Comparison of ENCODE assay signal across 8 cellular contexts in the genomic region with DNA sequence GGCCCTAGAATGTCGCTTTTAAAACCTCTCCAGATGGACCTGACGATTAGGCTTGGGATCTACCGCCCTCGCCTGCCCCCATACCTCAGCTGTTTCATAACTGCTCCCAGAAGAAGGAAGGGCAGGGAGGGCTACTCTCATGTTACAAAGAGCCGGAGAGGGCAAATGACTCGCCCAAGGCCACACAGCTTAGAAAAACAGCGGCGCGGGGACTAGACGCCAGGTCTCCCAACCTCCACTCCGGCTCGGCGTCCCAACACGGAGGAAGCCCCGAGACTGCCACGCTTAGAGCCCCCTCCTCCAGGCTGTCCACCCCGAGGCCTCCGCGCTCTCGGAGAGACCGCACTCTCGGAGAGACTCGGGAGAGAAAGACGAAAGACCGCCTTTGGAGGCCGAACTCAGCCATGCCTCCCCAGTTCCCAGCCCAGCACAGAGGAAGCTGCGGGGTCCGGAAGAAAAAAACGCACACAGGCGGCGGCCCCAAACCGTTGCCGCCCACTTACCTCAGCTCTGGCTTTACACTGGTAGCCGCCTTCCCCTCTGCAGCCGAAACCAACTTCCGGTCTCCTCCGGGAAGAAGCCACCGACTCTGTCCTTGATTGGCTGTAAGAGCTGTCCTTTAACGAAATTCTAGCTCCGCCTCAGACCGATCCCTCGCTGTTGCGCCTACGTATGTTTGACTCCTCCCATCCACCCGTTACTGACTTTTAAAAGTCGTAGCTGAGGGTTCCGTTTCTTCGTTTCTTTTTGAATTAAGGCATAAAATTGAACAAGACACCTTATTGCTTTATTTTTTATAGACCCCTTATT. TPM values are rescaled to one million over a fixed set of nuclear protein-coding genes. Genes with fewer than 3 reads are reported as not detected.
DNase-seq lines count a peak whose midpoint lies in the region; ATAC-seq lines count a peak whose summit lies in the region.

A gene with protein sequence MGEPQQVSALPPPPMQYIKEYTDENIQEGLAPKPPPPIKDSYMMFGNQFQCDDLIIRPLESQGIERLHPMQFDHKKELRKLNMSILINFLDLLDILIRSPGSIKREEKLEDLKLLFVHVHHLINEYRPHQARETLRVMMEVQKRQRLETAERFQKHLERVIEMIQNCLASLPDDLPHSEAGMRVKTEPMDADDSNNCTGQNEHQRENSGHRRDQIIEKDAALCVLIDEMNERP (minus strand): TSS at position 549 of the 810 bp plus-strand sequence. CDS start 3,434 bp downstream, outside the sequence.

- peaks cover 0 to 37% (median 2%) of the 10 kb centered on the region in 3 donors for H3K36me3 Mint-ChIP-seq in CD8-positive, alpha-beta memory T cell

- no peaks in the 10 kb centered on the region for H3K27me3 Mint-ChIP-seq in CD8-positive, alpha-beta memory T cell

- H3K27me3 ChIP-seq in CD8-positive, alpha-beta memory T cell (ENCODE audit: insufficient read depth, low read length, poor library complexity, severe bottlenecking): no peaks in the 10 kb centered on the region
- no peaks in the 10 kb centered on the region for H3K27me3 ChIP-seq in effector memory CD4-positive, alpha-beta T cell (replicated peaks; ENCODE audit: control insufficient read depth, insufficient read depth, low read length, poor library complexity, severe bottlenecking)

- peak within 1 kb of the TSS; percentile 92 for H3K27ac ChIP-seq in CD8-positive, alpha-beta memory T cell (ENCODE audit: low read depth, low read length)
- H3K27ac ChIP-seq in effector memory CD4-positive, alpha-beta T cell (ENCODE audit: insufficient read depth, low read length, poor library complexity, severe bottlenecking): peak within 1 kb of the TSS; percentile 90

- peaks cover 23% of the 10 kb centered on the region for H3K4me1 ChIP-seq in CD8-positive, alpha-beta memory T cell (ENCODE audit: insufficient read depth, low read length)
- H3K4me1 ChIP-seq in effector memory CD4-positive, alpha-beta T cell (ENCODE audit: control insufficient read depth, insufficient read depth, low read length, poor library complexity, severe bottlenecking): peaks cover 5% of the 10 kb centered on the region

- H3K4me1 Mint-ChIP-seq in CD8-positive, alpha-beta memory T cell: peaks cover 32 to 54% (median 49%) of the 10 kb centered on the region in 3 donors

- peak within 1 kb of the TSS; percentile 93 to 100 (median 98) for H3K27ac Mint-ChIP-seq in CD8-positive, alpha-beta memory T cell

- H3K4me3 ChIP-seq in CD8-positive, alpha-beta memory T cell (ENCODE audit: low read length): peak within 1 kb of the TSS; percentile 84
- peak within 1 kb of the TSS; percentile 85 for H3K4me3 ChIP-seq in effector memory CD4-positive, alpha-beta T cell (ENCODE audit: insufficient read depth, low read depth, low read length, poor library complexity, severe bottlenecking)

- peak; percentile 85 to 97 (median 95) for DNase-seq in CD8-positive, alpha-beta memory T cell
- DNase-seq in HS-5 (ENCODE audit: low read depth) (peak; percentile 98), medulla oblongata (ENCODE audit: extremely low spot score) (peak; percentile 99)
- DNase-seq in NK-92 treated with Interleukin-12 subunit alpha and Interleukin-12 subunit beta, amount 100 ng/mL, for 24 hours (lab: John Stamatoyannopoulos, UW): peak; percentile 94
- DNase-seq in activated CD8-positive, alpha-beta memory T cell treated with anti-CD3 and anti-CD28 coated beads for 24 hours: peak; percentile 90
- DNase-seq in effector memory CD4-positive, alpha-beta T cell: peak; percentile 90 to 92 (median 90)
- DNase-seq in stimulated activated CD8-positive, alpha-beta memory T cell treated with anti-CD3 and anti-CD28 coated beads, Interleukin-12 subunit alpha, Interleukin-12 subunit beta, amount 100 ng/mL, for 1 hour (ENCODE audit: low read depth): peak; percentile 84

- POLR2A ChIA-PET in CD8-positive, alpha-beta memory T cell (lab: Charles Lee): interaction anchor here (0.6 to 2.4 kb wide), 34 partner anchors 10 to 227 kb away, joined by 3 to 25 read pairs (median 4); partner anchors contain the start of genes CYFIP2, HAVCR2 and ITK

- H3K36me3 ChIP-seq in CD8-positive, alpha-beta memory T cell (ENCODE audit: insufficient read depth, low read length): peaks cover 12% of the 10 kb centered on the region
- peaks cover 13% of the 10 kb centered on the region for H3K36me3 ChIP-seq in effector memory CD4-positive, alpha-beta T cell (ENCODE audit: control insufficient read depth, insufficient read depth, low read length)

- no peaks in the 10 kb centered on the region for H3K9me3 Mint-ChIP-seq in CD8-positive, alpha-beta memory T cell

- no peaks in the 10 kb centered on the region for H3K9me3 ChIP-seq in CD8-positive, alpha-beta memory T cell (ENCODE audit: low read length)
- H3K9me3 ChIP-seq in effector memory CD4-positive, alpha-beta T cell (ENCODE audit: control insufficient read depth, low read length): no peaks in the 10 kb centered on the region

- peak; percentile 99 for ATAC-seq in GM19468 (IDR thresholded peaks at IDR 0.05; ENCODE audit: extremely low read depth, unreplicated experiment)

- H3K4me3 Mint-ChIP-seq in CD8-positive, alpha-beta memory T cell: peak within 1 kb of the TSS; percentile 89 to 100 (median 97)

- CTCF ChIA-PET in CD8-positive, alpha-beta memory T cell (lab: Charles Lee): interaction anchor here (1.0 to 2.0 kb wide), 13 partner anchors 8 to 600 kb away, joined by 3 to 11 read pairs (median 3); partner anchors contain the start of gene THG1L

RNA-seq across cellular contexts. Expression of the gene that starts here (rescaled TPM):
- total RNA-seq in CD8-positive, alpha-beta memory T cell: 10 to 100 TPM; 12.6 to 14.7 TPM
- 15.7 TPM for polyA plus RNA-seq in CD8-positive, alpha-beta memory T cell

Comparison
In these comparisons a context has a peak if more than half of its experiments do, and no peak if none do; other contexts are left out.
1. Peak in every context shown above with its lines: DNase-seq, ATAC-seq, H3K4me3 ChIP-seq and H3K27ac ChIP-seq.